ENCODE assay signal across 8 cellular contexts in the genomic region with DNA sequence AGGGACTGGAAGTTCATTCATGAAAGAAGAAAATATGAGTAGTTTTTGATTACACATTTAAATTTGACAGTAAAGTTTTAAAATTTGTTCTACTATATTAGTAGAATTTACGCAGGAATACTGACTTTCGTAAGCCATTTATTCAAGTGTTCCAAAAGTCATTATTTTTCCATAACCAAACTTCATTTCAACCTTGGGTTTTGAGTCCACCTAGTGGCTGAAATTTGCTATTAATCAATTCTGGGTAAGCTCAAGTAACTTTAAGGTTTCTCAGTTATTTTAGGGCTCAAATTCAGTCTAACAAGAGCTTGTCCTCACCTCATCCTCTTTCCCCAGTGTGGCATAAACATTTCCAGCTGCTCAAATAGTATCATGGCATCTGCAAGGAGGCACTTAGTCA.
DNase-seq lines count a peak whose midpoint lies in the region; ATAC-seq and TF ChIP-seq lines count a peak whose summit lies in the region.

No MANE protein-coding gene starts in this region.

- H3K4me1 ChIP-seq in suprapubic skin, result no peaks in the 10 kb centered on the region

- whole genome bisulfite sequencing in suprapubic skin, result 31% methylated on average over 2 of the region's 2 CpGs

- H3K27me3 ChIP-seq in suprapubic skin, result no peaks in the 10 kb centered on the region

- peak; percentile 0 for DNase-seq in NCI-H2171 treated with DMSO at 0.1 percent for 48 hours (lab: John Stamatoyannopoulos, UW)
- DNase-seq in NCI-H2171 (lab: John Stamatoyannopoulos, UW), result no peak
- peak; percentile 61 for DNase-seq in OCI-M1 (lab: John Stamatoyannopoulos, UW)
- DNase-seq in fibroblast of mammary gland (ENCODE audit: low read depth), result peak; percentile 34
- DNase-seq in suprapubic skin (ENCODE audit: low spot score in 2 of 2), result no peak
- no peak for DNase-seq in hippocampal formation (lab: John Stamatoyannopoulos, UW)
- no peak for DNase-seq in Ammon's horn (ENCODE audit: low spot score)

- no peak for TF ChIP-seq POLR2A in suprapubic skin (IDR thresholded peaks at IDR 0.05)

- no peak for TF ChIP-seq EP300 in suprapubic skin (IDR thresholded peaks at IDR 0.05)

- no peak overlapping the region for H3K4me3 ChIP-seq in fibroblast of mammary gland (ENCODE audit: control insufficient read depth, low read depth, low read length)
- no peak overlapping the region for H3K4me3 ChIP-seq in suprapubic skin

- no peaks in the 10 kb centered on the region for H3K9me3 ChIP-seq in suprapubic skin

- no peak overlapping the region for H3K27ac ChIP-seq in suprapubic skin

- no peak for ATAC-seq in GM19395 (IDR thresholded peaks at IDR 0.05; ENCODE audit: unreplicated experiment)

- no peaks in the 10 kb centered on the region for H3K36me3 ChIP-seq in suprapubic skin

- TF ChIP-seq CTCF in fibroblast of mammary gland (conservative IDR thresholded peaks at IDR 0.05; ENCODE audit: control insufficient read depth, insufficient read depth, low read depth, low read length), result peak; percentile 55
- TF ChIP-seq CTCF in suprapubic skin (IDR thresholded peaks at IDR 0.05), result peak; percentile 5 to 28

Comparison
In these comparisons a context has a peak if more than half of its experiments do, and no peak if none do; other contexts are left out.
1. DNase-seq: peak in NCI-H2171 treated with DMSO at 0.1 percent for 48 hours (single experiment), OCI-M1 (single experiment) and fibroblast of mammary gland (single experiment); none in NCI-H2171 (single experiment), suprapubic skin (0 of 2), hippocampal formation (0 of 2) and Ammon's horn (single experiment).